In the genomic region with DNA sequence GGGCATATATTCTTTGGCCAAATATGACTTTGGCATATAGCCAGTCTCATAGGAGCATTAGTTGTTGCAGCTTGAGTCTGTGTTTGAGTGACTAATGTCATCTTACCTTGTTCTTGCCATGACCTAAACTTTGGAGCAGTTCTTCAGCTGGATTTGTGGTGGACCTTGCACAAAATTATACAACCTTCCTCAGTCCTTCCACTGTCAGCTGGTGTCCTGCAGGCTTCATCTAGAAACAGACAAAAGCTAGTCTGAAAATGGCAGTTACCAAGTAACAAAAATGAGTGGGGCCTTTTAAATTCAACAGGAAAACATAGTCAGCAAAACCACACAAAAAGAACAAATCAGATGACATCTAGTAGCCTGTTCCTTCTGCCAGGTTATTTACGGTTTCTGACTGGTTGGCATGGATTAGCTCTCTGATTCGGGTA, we compare ENCODE assay signal across 17 cellular contexts. TPM values are rescaled to one million over a fixed set of nuclear protein-coding genes. Genes with fewer than 3 reads are reported as not detected.
DNase-seq lines count a peak whose midpoint lies in the region; ATAC-seq and TF ChIP-seq lines count a peak whose summit lies in the region.
"Had no signal": no experiment of that assay in that cellular context is flagged by ENCODE, and none has a peak within 500 bp of the region (broad histone marks: within the 10 kb centered on the region; RNA-seq: fewer than 3 reads in every experiment).

No MANE protein-coding gene starts in this region.

- H3K9me3 ChIP-seq in adipocyte (ENCODE audit: control insufficient read depth, low read length) = no peaks in the 10 kb centered on the region
- H3K9me3 ChIP-seq: BE2C, colonic mucosa, tibial nerve had no signal

- H3K27ac Mint-ChIP-seq in HFFc6 = peak overlapping the region; percentile 55; the same call in 1 of the 2 replicates
- no peak overlapping the region for H3K27ac Mint-ChIP-seq in activated CD4-positive, alpha-beta T cell treated with anti-CD3 and anti-CD28 coated beads, Interleukin-2, amount 10 ng/mL, durations not matched to agents 24 days and 14 days
- H3K27ac Mint-ChIP-seq: activated naive CD4-positive, alpha-beta T cell treated with anti-CD3 and anti-CD28 coated beads, Interleukin-2, amount 50 U/mL, for 24 hours; H9 had no signal

- H3K4me3 ChIP-seq in adipocyte (ENCODE audit: low read length) (peak overlapping the region; percentile 7), retinal pigment epithelial cell (ENCODE audit: low read length) (no peak overlapping the region)
- H3K4me3 ChIP-seq: colonic mucosa, tibial nerve had no signal

- H3K9ac ChIP-seq in adipocyte (ENCODE audit: low read length) = peak overlapping the region; percentile 50

- TF ChIP-seq CTCF in HFFc6 (IDR thresholded peaks at IDR 0.05) (no peak), retinal pigment epithelial cell (conservative IDR thresholded peaks at IDR 0.05; ENCODE audit: low read depth, low read length) (no peak)

- ATAC-seq in GM21619 (IDR thresholded peaks at IDR 0.05; ENCODE audit: unreplicated experiment) = no peak

- peaks cover 10% of the 10 kb centered on the region; the same call in 1 of the 2 replicates for H3K36me3 Mint-ChIP-seq in HFFc6 (ENCODE audit: low read depth)
- no peaks in the 10 kb centered on the region for H3K36me3 Mint-ChIP-seq in activated CD4-positive, alpha-beta T cell treated with anti-CD3 and anti-CD28 coated beads, Interleukin-2, amount 10 ng/mL, durations not matched to agents 24 days and 14 days (ENCODE audit: low read depth)
- H3K36me3 Mint-ChIP-seq: activated naive CD4-positive, alpha-beta T cell treated with anti-CD3 and anti-CD28 coated beads, Interleukin-2, amount 50 U/mL, for 24 hours had no signal

- no peak for DNase-seq in HFFc6
- peak; percentile 26 for DNase-seq in adipocyte (ENCODE audit: low read depth)
- peak; percentile 31 for DNase-seq in fibroblast of peridontal ligament (ENCODE audit: extremely low read depth)
- peak; percentile 30 for DNase-seq in retinal pigment epithelial cell (ENCODE audit: low read depth)
- no peak for DNase-seq in activated CD4-positive, alpha-beta T cell treated with anti-CD3 and anti-CD28 coated beads, Interleukin-2, amount 10 ng/mL, durations not matched to agents 24 days and 14 days
- DNase-seq in H4 (ENCODE audit: low spot score) = no peak
- no peak for DNase-seq in GF-D8 (lab: John Stamatoyannopoulos, UW)
- DNase-seq: activated CD4-positive, CD25-positive, alpha-beta regulatory T cell; activated CD8-positive, alpha-beta memory T cell treated with anti-CD3 and anti-CD28 coated beads, Interleukin-2, amount 50 U/mL, for 48 hours; BE2C; colonic mucosa; DMS79; H9; occipital lobe had no signal

- peaks cover 4% of the 10 kb centered on the region; the same call in 1 of the 2 replicates for H3K9me3 Mint-ChIP-seq in HFFc6
- no peaks in the 10 kb centered on the region for H3K9me3 Mint-ChIP-seq in activated CD4-positive, alpha-beta T cell treated with anti-CD3 and anti-CD28 coated beads, Interleukin-2, amount 10 ng/mL, durations not matched to agents 24 days and 14 days
- H3K9me3 Mint-ChIP-seq: activated naive CD4-positive, alpha-beta T cell treated with anti-CD3 and anti-CD28 coated beads, Interleukin-2, amount 50 U/mL, for 24 hours; H9 had no signal

- H3K36me3 ChIP-seq in adipocyte (ENCODE audit: control insufficient read depth, insufficient read depth, low read length, severe bottlenecking) = no peaks in the 10 kb centered on the region
- H3K36me3 ChIP-seq: BE2C, colonic mucosa, tibial nerve had no signal

- no peaks in the 10 kb centered on the region; the same call in 1 of the 2 replicates for H3K27me3 Mint-ChIP-seq in HFFc6 (ENCODE audit: insufficient read depth)
- peaks cover 2% of the 10 kb centered on the region for H3K27me3 Mint-ChIP-seq in activated CD4-positive, alpha-beta T cell treated with anti-CD3 and anti-CD28 coated beads, Interleukin-2, amount 10 ng/mL, durations not matched to agents 24 days and 14 days

- H3K27me3 ChIP-seq in adipocyte (replicated peaks; ENCODE audit: control insufficient read depth, insufficient read depth, low read length) = no peaks in the 10 kb centered on the region
- H3K27me3 ChIP-seq: BE2C, colonic mucosa, tibial nerve had no signal

- H3K4me1 Mint-ChIP-seq in HFFc6 (ENCODE audit: low read depth) = peaks cover 77% of the 10 kb centered on the region
- H3K4me1 Mint-ChIP-seq in activated CD4-positive, alpha-beta T cell treated with anti-CD3 and anti-CD28 coated beads, Interleukin-2, amount 10 ng/mL, durations not matched to agents 24 days and 14 days = peaks cover 3% of the 10 kb centered on the region
- H3K4me1 Mint-ChIP-seq: activated naive CD4-positive, alpha-beta T cell treated with anti-CD3 and anti-CD28 coated beads, Interleukin-2, amount 50 U/mL, for 24 hours; H9 had no signal

- no peak overlapping the region for H3K4me3 Mint-ChIP-seq in HFFc6
- H3K4me3 Mint-ChIP-seq in activated CD4-positive, alpha-beta T cell treated with anti-CD3 and anti-CD28 coated beads, Interleukin-2, amount 10 ng/mL, durations not matched to agents 24 days and 14 days = no peak overlapping the region
- H3K4me3 Mint-ChIP-seq: activated naive CD4-positive, alpha-beta T cell treated with anti-CD3 and anti-CD28 coated beads, Interleukin-2, amount 50 U/mL, for 24 hours; H9 had no signal

- H3K4me1 ChIP-seq in adipocyte (ENCODE audit: control insufficient read depth, insufficient read depth, low read length) = peaks cover 40% of the 10 kb centered on the region
- H3K4me1 ChIP-seq: colonic mucosa, tibial nerve had no signal

- intact Hi-C loops in activated CD4-positive, alpha-beta T cell treated with anti-CD3 and anti-CD28 coated beads, Interleukin-2, amount 10 ng/mL, durations not matched to agents 24 days and 14 days (cut with micrococcal nuclease) = loop anchor here (5.0 kb wide), 1 partner anchor 38 kb away; no protein-coding TSS in a partner anchor

RNA-seq across cellular contexts. Expression of gene HECTD2, which starts 59.5 kb away (rescaled TPM):
- 1 to 10 TPM; 4.5 to 6.4 (median 4.9) TPM for total RNA-seq in HFFc6 (2021; fragmentation: NEBNext Ultra II Directional; extraction: Animal tissue kit (Norgen Biotek cat#: 25700))
- 4.5 and 5.5 TPM in 2 replicates for total RNA-seq in activated CD4-positive, alpha-beta T cell treated with anti-CD3 and anti-CD28 coated beads, Interleukin-2, amount 10 ng/mL, durations not matched to agents 24 days and 14 days
- total RNA-seq in H4 (2014; rRNA removed; shearing (Covaris generic)) = 5.0 and 5.7 TPM in 2 replicates

Comparison
In these comparisons a context has a peak if more than half of its experiments do, and no peak if none do; other contexts are left out.
1. DNase-seq: peak in adipocyte (single experiment), fibroblast of peridontal ligament (single experiment) and retinal pigment epithelial cell (single experiment); none in HFFc6 (single experiment), activated CD4-positive, alpha-beta T cell treated with anti-CD3 and anti-CD28 coated beads, Interleukin-2, amount 10 ng/mL, durations not matched to agents 24 days and 14 days (single experiment), H4 (single experiment) and GF-D8 (single experiment).